In genomic region chr16:88772871-88773811, GRCh38 we compare ENCODE assay signal across 8 cellular contexts. TPM values are rescaled to one million over a fixed set of nuclear protein-coding genes. Genes with fewer than 3 reads are reported as not detected.
DNase-seq lines count a peak whose midpoint lies in the region; ATAC-seq and TF ChIP-seq lines count a peak whose summit lies in the region.

No MANE protein-coding gene starts in this region.

- H3K36me3 ChIP-seq in skeletal muscle tissue (ENCODE audit: control insufficient read depth in 3 of 3, insufficient read depth in 3 of 3, low read length in 3 of 3), result no peaks in the 10 kb centered on the region
- no peaks in the 10 kb centered on the region for H3K36me3 ChIP-seq in H7 (replicated peaks; ENCODE audit: control insufficient read depth, insufficient read depth, low read length)

- H3K4me1 ChIP-seq in skeletal muscle tissue (ENCODE audit: control insufficient read depth in 3 of 3, insufficient read depth in 3 of 3, low read length in 3 of 3), result peaks cover 41 to 47% (median 41%) of the 10 kb centered on the region in 3 donors

- no peaks in the 10 kb centered on the region for H3K9me3 ChIP-seq in skeletal muscle tissue (ENCODE audit: control insufficient read depth in 3 of 3, low read length in 3 of 3)

- H3K27me3 Mint-ChIP-seq in glutamatergic neuron (ENCODE audit: unreplicated experiment), result peaks cover 8% of the 10 kb centered on the region

- H3K4me3 Mint-ChIP-seq in glutamatergic neuron (ENCODE audit: unreplicated experiment), result peak overlapping the region; percentile 49

- peaks cover 3% of the 10 kb centered on the region for H3K9me3 Mint-ChIP-seq in glutamatergic neuron (ENCODE audit: unreplicated experiment)

- peaks cover 3 to 26% (median 14%) of the 10 kb centered on the region in 3 donors for H3K27me3 ChIP-seq in skeletal muscle tissue (ENCODE audit: control insufficient read depth in 3 of 3, insufficient read depth in 3 of 3, low read length in 3 of 3)
- H3K27me3 ChIP-seq in H7 (ENCODE audit: control insufficient read depth, insufficient read depth, low read length), result no peaks in the 10 kb centered on the region

- peak overlapping the region in 1 of 3 donors; percentile 45 for H3K9ac ChIP-seq in skeletal muscle tissue (ENCODE audit: low read depth in 1 of 3, low read length in 3 of 3)

- peaks cover 16% of the 10 kb centered on the region for H3K4me1 Mint-ChIP-seq in glutamatergic neuron (ENCODE audit: low read depth, unreplicated experiment)

- DNase-seq in GF-D8 (lab: John Stamatoyannopoulos, UW) (peak; percentile 6), glutamatergic neuron (peak; percentile 82), H7 (no peak), COLO668 (lab: John Stamatoyannopoulos, UW; ENCODE audit: unreplicated experiment) (no peak)

- TF ChIP-seq CTCF in glutamatergic neuron (IDR thresholded peaks at IDR 0.05; ENCODE audit: partially characterized antibody, unreplicated experiment), result no peak

- H3K4me3 ChIP-seq in skeletal muscle tissue (ENCODE audit: low read length in 3 of 3) (peak overlapping the region in 1 of 3 donors; percentile 29), H7 (ENCODE audit: insufficient read depth, low read depth, low read length) (no peak overlapping the region)

- ATAC-seq in SK-N-SH treated with all-trans-retinoic acid at 6 μM for 48 hours, result peak; percentile 79
- no peak for ATAC-seq in GM18505 (IDR thresholded peaks at IDR 0.05; ENCODE audit: unreplicated experiment)
- no peak for ATAC-seq in GM18907 (IDR thresholded peaks at IDR 0.05; ENCODE audit: unreplicated experiment)

- H3K36me3 Mint-ChIP-seq in glutamatergic neuron (ENCODE audit: unreplicated experiment), result no peaks in the 10 kb centered on the region

- peak overlapping the region; percentile 54 for H3K27ac ChIP-seq in skeletal muscle tissue (ENCODE audit: low read depth, low read length)

- no peak for TF ChIP-seq POLR2A in GM18505 (IDR thresholded peaks at IDR 0.05; ENCODE audit: borderline replicate concordance, extremely low read depth, insufficient read depth, insufficient read length)

- H3K27ac Mint-ChIP-seq in glutamatergic neuron (ENCODE audit: unreplicated experiment), result peak overlapping the region; percentile 68

TF ChIP-seq in SK-N-SH treated with all-trans-retinoic acid at 6 μM for 48 hours, 23 proteins besides CTCF, POLR2A, EP300 and RAD21:
- TF ChIP-seq PPARA (CRISPR knock-in tag; IDR thresholded peaks at IDR 0.05; ENCODE audit: borderline replicate concordance), result no peak
- TF ChIP-seq ZNF565 (CRISPR knock-in tag; conservative IDR thresholded peaks at IDR 0.05; ENCODE audit: low read depth), result no peak
- TF ChIP-seq ESRRG (CRISPR knock-in tag; IDR thresholded peaks at IDR 0.05), result no peak
- TF ChIP-seq ZC3H10 (CRISPR knock-in tag; IDR thresholded peaks at IDR 0.05), result no peak
- no peak for TF ChIP-seq GLIS3 (CRISPR knock-in tag; IDR thresholded peaks at IDR 0.05)
- no peak for TF ChIP-seq PATZ1 (CRISPR knock-in tag; IDR thresholded peaks at IDR 0.05; ENCODE audit: borderline replicate concordance)
- TF ChIP-seq ARNTL (CRISPR knock-in tag; IDR thresholded peaks at IDR 0.05; ENCODE audit: borderline replicate concordance, low read depth), result 0 out of 2 replicates have a peak, but pooled peaks have one; percentile 17
- no peak for TF ChIP-seq RARB (CRISPR knock-in tag; IDR thresholded peaks at IDR 0.05)

RNA-seq across cellular contexts. Expression of gene PIEZO1, which starts 11.9 kb away (rescaled TPM):
- 12.3 TPM for total RNA-seq in glutamatergic neuron (ENCODE audit: unreplicated experiment)
- 45.9 TPM for total RNA-seq in skeletal muscle tissue
- total RNA-seq in H7 (2014; rRNA removed; shearing (Covaris generic)), result 60.0 and 86.8 TPM in 2 replicates

RNA-seq across cellular contexts. Expression of gene CDT1, which starts 30.4 kb away (rescaled TPM):
- total RNA-seq in glutamatergic neuron (ENCODE audit: unreplicated experiment) (5.6 TPM), skeletal muscle tissue (6.3 TPM)
- total RNA-seq in H7 (2014; rRNA removed; shearing (Covaris generic)), result 120 and 176 TPM in 2 replicates

RNA-seq across cellular contexts. Expression of gene APRT, which starts 38.6 kb away (rescaled TPM):
- total RNA-seq in glutamatergic neuron (ENCODE audit: unreplicated experiment) (54.4 TPM), skeletal muscle tissue (41.8 TPM)
- 526 and 633 TPM in 2 replicates for total RNA-seq in H7 (2014; rRNA removed; shearing (Covaris generic))

Comparison
In these comparisons a context has a peak if more than half of its experiments do, and no peak if none do; other contexts are left out.
1. DNase-seq: peak in GF-D8 (single experiment) and glutamatergic neuron (single experiment); none in H7 (single experiment) and COLO668 (single experiment).
2. RNA of gene CDT1, which starts 30.4 kb away (total RNA-seq): 120 to 176 TPM in H7; 6.3 TPM in skeletal muscle tissue (single experiment) and 5.6 TPM in glutamatergic neuron (single experiment); every median in the first group is over 10 times any median in the second.